In the genomic region with DNA sequence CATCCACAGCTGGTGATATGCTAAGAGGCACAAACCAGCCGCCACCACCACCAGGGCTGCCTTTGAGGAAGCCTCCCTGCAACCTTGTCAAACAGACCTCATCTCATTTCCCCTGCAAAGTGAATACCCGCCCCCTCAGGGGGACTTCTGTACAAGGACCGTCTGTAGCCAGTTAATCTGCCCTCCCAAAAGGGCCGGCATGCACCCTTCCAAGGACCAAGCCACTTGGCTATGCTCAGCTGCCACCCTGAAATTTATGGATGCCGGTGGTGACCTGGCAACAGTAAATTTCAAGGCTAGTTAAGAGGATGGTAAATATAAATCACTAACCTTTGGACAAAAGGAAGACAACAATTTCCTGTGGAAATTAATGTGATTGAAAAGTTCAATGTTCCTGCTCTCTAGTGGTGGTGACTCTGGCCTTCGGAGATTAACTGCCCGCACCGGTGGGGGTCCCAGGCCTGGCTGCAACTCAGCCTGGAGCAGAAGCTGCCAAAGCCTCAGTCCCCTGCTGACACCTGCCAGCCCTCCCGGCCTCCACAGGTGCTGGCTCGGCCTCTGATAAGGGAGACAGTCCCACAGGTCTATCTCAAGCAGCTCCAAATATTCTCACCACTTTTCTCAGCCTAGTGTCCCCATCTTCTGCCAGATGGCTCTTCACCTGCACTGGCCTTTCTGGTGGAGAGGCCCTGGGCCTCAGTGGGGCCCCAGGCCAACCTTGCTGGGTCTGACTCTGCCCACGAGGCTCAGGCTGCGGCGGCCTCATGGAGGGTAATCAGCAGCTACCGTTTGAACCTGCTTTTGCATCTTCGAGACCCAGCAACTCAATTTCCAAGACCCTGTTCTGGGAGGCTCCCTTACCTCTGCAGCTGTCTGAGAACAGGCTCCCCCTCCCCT, we compare ENCODE assay signal across 20 cellular contexts. TPM values are rescaled to one million over a fixed set of nuclear protein-coding genes. Genes with fewer than 3 reads are reported as not detected.
DNase-seq lines count a peak whose midpoint lies in the region; ATAC-seq, FAIRE-seq and TF ChIP-seq lines count a peak whose summit lies in the region.
"Had no signal": no experiment of that assay in that cellular context is flagged by ENCODE, and none has a peak within 500 bp of the region (broad histone marks: within the 10 kb centered on the region; RNA-seq: fewer than 3 reads in every experiment).

No MANE protein-coding gene starts in this region.

- DNase-seq in DMS79 (lab: John Stamatoyannopoulos, UW) (peak; percentile 57), NCI-H2171 (lab: John Stamatoyannopoulos, UW) (peak; percentile 38), K562 (ENCODE audit: extremely low read depth in 1 of 4, low spot score in 3 of 4) (no peak), nephron progenitor cell (peak; percentile 64), HFFc6 (no peak), testis (no peak)
- no peak for DNase-seq in activated CD4-positive, alpha-beta T cell treated with anti-CD3 and anti-CD28 coated beads, Interleukin-2, amount 50 U/mL, for 4 hours
- DNase-seq: activated CD4-positive, alpha-beta T cell treated with anti-CD3 and anti-CD28 coated beads for 48 hours; activated naive CD4-positive, alpha-beta T cell treated with anti-CD3 and anti-CD28 coated beads, Interleukin-2, amount 10 ng/mL, durations not matched to agents 7 days and 5 days; activated T-cell treated with anti-CD3 and anti-CD28 coated beads, Interleukin-2, amount 50 U/mL, for 72 hours; aorta; dermis blood vessel endothelial cell; left lung; naive thymus-derived CD8-positive, alpha-beta T cell; NCI-H748 treated with DMSO at 0.1 percent for 48 hours had no signal

- H3K9me3 Mint-ChIP-seq in nephron progenitor cell (no peaks in the 10 kb centered on the region), HFFc6 (no peaks in the 10 kb centered on the region)
- H3K9me3 Mint-ChIP-seq: activated naive CD4-positive, alpha-beta T cell treated with anti-CD3 and anti-CD28 coated beads, Interleukin-2, amount 10 ng/mL, durations not matched to agents 7 days and 5 days; activated T-cell treated with anti-CD3 and anti-CD28 coated beads, Interleukin-2, amount 50 U/mL, for 72 hours; naive thymus-derived CD8-positive, alpha-beta T cell had no signal

- H3K4me1 Mint-ChIP-seq in nephron progenitor cell (peaks cover 43% of the 10 kb centered on the region), HFFc6 (ENCODE audit: low read depth) (no peaks in the 10 kb centered on the region)

- CTCF ChIA-PET in K562 (lab: Yijun Ruan, JAX; ENCODE audit: low intra/inter-chr PET ratio): interaction anchor here (0.6 kb wide), 1 partner anchor 53 kb away, joined by 3 read pairs; no protein-coding TSS in a partner anchor

- WGBS in K562 (ENCODE audit: insufficient coverage, low coverage, missing lambda C conversion rate): 25% methylated on average over 15 of the region's 15 CpGs
- WGBS in testis, 2 donors: 76 to 80% methylated on average over 15 of the region's 15 CpGs

- peak overlapping the region in 1 of 2 experiments; percentile 62; a peak in 2 of 4 replicates for H3K9ac ChIP-seq in K562 (ENCODE audit: insufficient read depth in 1 of 2, low read depth in 2 of 2, low read length in 2 of 2)

- TF ChIP-seq EP300 in K562 (IDR thresholded peaks at IDR 0.05; ENCODE audit: low read length): no peak

- H3K36me3 ChIP-seq in K562 (ENCODE audit: control insufficient read depth, insufficient read depth, low read length) (no peaks in the 10 kb centered on the region), testis (ENCODE audit: low read depth, missing control alignments) (no peaks in the 10 kb centered on the region)
- H3K36me3 ChIP-seq: SJCRH30 had no signal

- H3K27me3 ChIP-seq in K562 (ENCODE audit: control insufficient read depth in 2 of 2, insufficient read depth in 2 of 2, low read length in 2 of 2) (peaks cover 0 to 8% of the 10 kb centered on the region in 2 experiments; a peak in 1 of 5 replicates), testis (no peaks in the 10 kb centered on the region)
- H3K27me3 ChIP-seq: left lung, SJCRH30 had no signal

- H3K9me1 ChIP-seq in K562 (ENCODE audit: control insufficient read depth, insufficient read depth, low read length): no peaks in the 10 kb centered on the region

- H3K36me3 Mint-ChIP-seq in nephron progenitor cell (ENCODE audit: low read depth) (peaks cover 8% of the 10 kb centered on the region), HFFc6 (ENCODE audit: low read depth) (no peaks in the 10 kb centered on the region)
- H3K36me3 Mint-ChIP-seq: activated naive CD4-positive, alpha-beta T cell treated with anti-CD3 and anti-CD28 coated beads, Interleukin-2, amount 10 ng/mL, durations not matched to agents 7 days and 5 days; naive thymus-derived CD8-positive, alpha-beta T cell had no signal

- H3K4me3 Mint-ChIP-seq in nephron progenitor cell (no peak overlapping the region), HFFc6 (no peak overlapping the region)
- H3K4me3 Mint-ChIP-seq: activated naive CD4-positive, alpha-beta T cell treated with anti-CD3 and anti-CD28 coated beads, Interleukin-2, amount 10 ng/mL, durations not matched to agents 7 days and 5 days; activated T-cell treated with anti-CD3 and anti-CD28 coated beads, Interleukin-2, amount 50 U/mL, for 72 hours; naive thymus-derived CD8-positive, alpha-beta T cell had no signal

- H3K79me2 ChIP-seq in K562 (ENCODE audit: control insufficient read depth, insufficient read depth, low read length): no peaks in the 10 kb centered on the region

- TF ChIP-seq CTCF in K562 (IDR thresholded peaks at IDR 0.05 in 2 of 3, conservative IDR thresholded peaks at IDR 0.05 in 1 of 3; ENCODE audit: insufficient read depth in 2 of 3, low read depth in 1 of 3, low read length in 3 of 3) (no peak), nephron progenitor cell (IDR thresholded peaks at IDR 0.05) (no peak), HFFc6 (IDR thresholded peaks at IDR 0.05) (no peak), testis (IDR thresholded peaks at IDR 0.05) (no peak)

- H3K27me3 Mint-ChIP-seq in nephron progenitor cell (ENCODE audit: low read depth, poor library complexity) (peaks cover 24% of the 10 kb centered on the region), HFFc6 (ENCODE audit: insufficient read depth) (peaks cover 2% of the 10 kb centered on the region)
- H3K27me3 Mint-ChIP-seq: activated naive CD4-positive, alpha-beta T cell treated with anti-CD3 and anti-CD28 coated beads, Interleukin-2, amount 10 ng/mL, durations not matched to agents 7 days and 5 days; naive thymus-derived CD8-positive, alpha-beta T cell had no signal

- H3K9me3 ChIP-seq in K562 (replicated peaks; ENCODE audit: control insufficient read depth, insufficient read depth, low read depth, low read length): no peaks in the 10 kb centered on the region
- H3K9me3 ChIP-seq in testis: no peaks in the 10 kb centered on the region
- H3K9me3 ChIP-seq: left lung, SJCRH30 had no signal

- POLR2A ChIA-PET in K562 (lab: Yijun Ruan, JAX): interaction anchor here (0.5 to 1.1 kb wide), 4 partner anchors 10 to 883 kb away, joined by 3 to 8 read pairs (median 3); no protein-coding TSS in a partner anchor

- H3K27ac ChIP-seq in K562 (ENCODE audit: extremely low read depth, low read depth, low read length): no peak overlapping the region
- no peak overlapping the region for H3K27ac ChIP-seq in testis
- H3K27ac ChIP-seq: left lung, SJCRH30 had no signal

- intact Hi-C loops in K562 (cut with micrococcal nuclease) (no loop called here), testis (cut with DNase I; ENCODE audit: low total_unique reads) (no loop called here)

- H2AFZ ChIP-seq in K562 (ENCODE audit: low read depth, low read length): no peak overlapping the region

- no peak overlapping the region for H3K4me2 ChIP-seq in K562 (ENCODE audit: insufficient read depth, low read length)

- FAIRE-seq in K562 (lab: Jason Lieb, UNC): no peak
- FAIRE-seq: endothelial cell of umbilical vein, GM12892, urothelium cell line had no signal

- H3K27ac Mint-ChIP-seq in nephron progenitor cell (peak overlapping the region; percentile 59), HFFc6 (no peak overlapping the region)
- H3K27ac Mint-ChIP-seq: activated naive CD4-positive, alpha-beta T cell treated with anti-CD3 and anti-CD28 coated beads, Interleukin-2, amount 10 ng/mL, durations not matched to agents 7 days and 5 days; activated T-cell treated with anti-CD3 and anti-CD28 coated beads, Interleukin-2, amount 50 U/mL, for 72 hours had no signal

- TF ChIP-seq RAD21 in K562 (CRISPR knock-in tag; conservative IDR thresholded peaks at IDR 0.05 in 1 of 2, IDR thresholded peaks at IDR 0.05 in 1 of 2): no peak

- in situ Hi-C loops in K562 (cut with MboI): no loop called here

- no TSS peak for BruUV-seq in K562 (replicated peaks; lab: Mats Ljungman, UMichigan)

- H3K4me1 ChIP-seq in K562 (replicated peaks in 1 of 2; ENCODE audit: control insufficient read depth in 2 of 2, insufficient read depth in 2 of 2, low read length in 2 of 2) (peaks cover 0 to 10% of the 10 kb centered on the region in 2 experiments; a peak in 2 of 5 replicates), testis (peaks cover 4% of the 10 kb centered on the region)

- H4K20me1 ChIP-seq in K562 (replicated peaks; ENCODE audit: control insufficient read depth, insufficient read depth, low read length): no peaks in the 10 kb centered on the region

- ATAC-seq in K562: no peak; the same call in none of the 3 replicates
- ATAC-seq: activated T-cell treated with anti-CD3 and anti-CD28 coated beads, Interleukin-2, amount 50 U/mL, for 72 hours; left lung; naive thymus-derived CD8-positive, alpha-beta T cell had no signal

- TF ChIP-seq POLR2A in K562 (conservative IDR thresholded peaks at IDR 0.05) (no peak), testis (IDR thresholded peaks at IDR 0.05) (no peak)

- H3K4me3 ChIP-seq in K562 (no peak overlapping the region), testis (no peak overlapping the region)
- H3K4me3 ChIP-seq: left lung, SJCRH30 had no signal

RNA-seq across cellular contexts. Expression of a gene that starts 12.2 kb away (rescaled TPM):
- total RNA-seq in K562 (2011; cell fraction: chromatin; rRNA removed; ENCODE audit: low replicate concordance): 2.3 and 4.2 TPM in 2 replicates
- total RNA-seq in K562 (2011; cell fraction: nucleolus; rRNA removed): 4.0 and 4.1 TPM in 2 replicates
- total RNA-seq in K562 (2011; cell fraction: nucleoplasm; rRNA removed): 3.8 and 5.0 TPM in 2 replicates
- 2.0 and 4.7 TPM in 2 replicates for total RNA-seq in K562 (2014; rRNA removed)
- 0.45 and 1.3 TPM in 2 replicates for total RNA-seq in K562 (2014; rRNA removed; fragmentation: Illumina TruSeq; extraction: Trizol)
- 1.8 and 2.1 TPM in 2 replicates for total RNA-seq in K562 (2015; rRNA removed; fragmentation: Illumina TruSeq; extraction: Trizol)
- total RNA-seq in K562 (2021): 3.1 and 3.7 TPM in 2 replicates
- polyA plus RNA-seq in K562 (2011; rRNA removed): 3.0 and 4.1 TPM in 2 replicates
- polyA plus RNA-seq in K562 (2011; cell fraction: cytosol; rRNA removed): 7.2 and 14.8 TPM in 2 replicates
- polyA plus RNA-seq in K562 (2011; cell fraction: nucleus; rRNA removed): 2.6 and 2.7 TPM in 2 replicates
- 5.6 and 6.7 TPM in 2 replicates for polyA plus RNA-seq in K562 (2012)
- polyA plus RNA-seq in K562 (2014; fragmentation: Illumina TruSeq; extraction: Trizol): 3.3 and 3.4 TPM in 2 replicates
- polyA plus RNA-seq in K562 (2014; fragmentation: Nextera tagmentation; extraction: Ambion mirVana): 1 to 10 TPM in 1 of 2 experiments, under 1 TPM in 1; 0.23 to 1.9 TPM
- 3.7 and 5.0 TPM in 2 replicates for polyA plus RNA-seq in K562 (2014; rRNA removed)
- 2.1 and 2.7 TPM in 2 replicates for polyA minus RNA-seq in K562 (2011; rRNA and poly(A)+ RNA removed)
- 2.1 and 4.9 TPM in 2 replicates for polyA minus RNA-seq in K562 (2011; cell fraction: cytosol; rRNA and poly(A)+ RNA removed)
- polyA minus RNA-seq in K562 (2011; cell fraction: nucleus; rRNA and poly(A)+ RNA removed): 0.54 and 0.78 TPM in 2 replicates
- 1 to 10 TPM; 3.2 to 5.0 (median 4.4) TPM for total RNA-seq in HFFc6 (2021; fragmentation: NEBNext Ultra II Directional; extraction: Animal tissue kit (Norgen Biotek cat#: 25700))
- 10 to 100 TPM; 15.6 to 18.9 TPM for total RNA-seq in testis
- polyA plus RNA-seq in testis (ENCODE audit: insufficient read depth, low read depth, low replicate concordance): 40.2 TPM

RNA-seq across cellular contexts. Expression of a gene that starts 12.5 kb away (rescaled TPM):
- 0.28 TPM in 1 of 2 replicates, not detected in the other for total RNA-seq in K562 (2011; cell fraction: chromatin; rRNA removed; ENCODE audit: low replicate concordance)
- not detected in 2 replicates for total RNA-seq in K562 (2011; cell fraction: nucleolus; rRNA removed)
- total RNA-seq in K562 (2011; cell fraction: nucleoplasm; rRNA removed): not detected in 2 replicates
- total RNA-seq in K562 (2014; rRNA removed) (not detected in 2 replicates), K562 (2014; rRNA removed; fragmentation: Illumina TruSeq; extraction: Trizol) (not detected in 2 replicates), K562 (2015; rRNA removed; fragmentation: Illumina TruSeq; extraction: Trizol) (not detected in 2 replicates), K562 (2021) (0.49 TPM in 1 of 2 replicates, not detected in the other), testis (10 to 100 TPM; 17.4 to 29.7 TPM)
- polyA plus RNA-seq in K562 (2011; rRNA removed) (0.37 TPM in 1 of 2 replicates, not detected in the other), K562 (2014; fragmentation: Illumina TruSeq; extraction: Trizol) (not detected in 2 replicates), K562 (2014; fragmentation: Nextera tagmentation; extraction: Ambion mirVana) (not detected), K562 (2014; rRNA removed) (0.41 TPM in 1 of 2 replicates, not detected in the other), testis (ENCODE audit: insufficient read depth, low read depth, low replicate concordance) (42.9 TPM)
- polyA plus RNA-seq in K562 (2011; cell fraction: cytosol; rRNA removed): 0.07 and 0.72 TPM in 2 replicates
- polyA plus RNA-seq in K562 (2011; cell fraction: nucleus; rRNA removed): 2.1 and 3.0 TPM in 2 replicates
- not detected in 2 replicates for polyA plus RNA-seq in K562 (2012)
- polyA minus RNA-seq in K562 (2011; rRNA and poly(A)+ RNA removed): not detected in 2 replicates
- polyA minus RNA-seq in K562 (2011; cell fraction: cytosol; rRNA and poly(A)+ RNA removed): not detected in 2 replicates
- not detected in 2 replicates for polyA minus RNA-seq in K562 (2011; cell fraction: nucleus; rRNA and poly(A)+ RNA removed)
- under 1 TPM in 4 of 6 experiments, not detected in 2; 0.14 to 0.41 (median 0.32) TPM for total RNA-seq in HFFc6 (2021; fragmentation: NEBNext Ultra II Directional; extraction: Animal tissue kit (Norgen Biotek cat#: 25700))
- total RNA-seq: dermis blood vessel endothelial cell, endothelial cell of umbilical vein, HT1080, SJCRH30 had no signal

Comparison
In these comparisons a context has a peak if more than half of its experiments do, and no peak if none do; other contexts are left out.
1. DNase-seq: peak in DMS79 (single experiment), NCI-H2171 (single experiment) and nephron progenitor cell (single experiment); none in K562 (0 of 4), HFFc6 (single experiment), activated CD4-positive, alpha-beta T cell treated with anti-CD3 and anti-CD28 coated beads, Interleukin-2, amount 50 U/mL, for 4 hours (0 of 2) and testis (single experiment).
2. RNA of a gene that starts 12.5 kb away (total RNA-seq): 17.4 to 29.7 TPM in testis; 0.14 to 0.41 TPM in HFFc6 and 0.28 to 0.49 TPM in K562; every median in the first group is over 10 times any median in the second.